Comparison of ENCODE assay signal across 1 cellular context in genomic region chr3:124512881-124513609, GRCh38.
TF ChIP-seq lines count a peak whose summit lies in the region.

No MANE protein-coding gene starts in this region.

TF ChIP-seq in HepG2, 621 proteins besides CTCF, POLR2A, EP300 and RAD21 (continued from another document):
- TF ChIP-seq AFF4 (CRISPR knock-in tag; IDR thresholded peaks at IDR 0.05) (no peak), PBX2 (CRISPR knock-in tag; IDR thresholded peaks at IDR 0.05) (no peak), HOXA5 (CRISPR knock-in tag; IDR thresholded peaks at IDR 0.05) (peak; percentile 30; the same call in 1 of the 2 replicates), GATAD1 (CRISPR knock-in tag; IDR thresholded peaks at IDR 0.05) (no peak), CSRNP1 (CRISPR knock-in tag; IDR thresholded peaks at IDR 0.05) (no peak), MAFG (CRISPR knock-in tag; IDR thresholded peaks at IDR 0.05) (peak; percentile 83), SNAPC5 (CRISPR knock-in tag; IDR thresholded peaks at IDR 0.05; ENCODE audit: borderline replicate concordance) (no peak), AGO1 (IDR thresholded peaks at IDR 0.05; ENCODE audit: low read depth, low read length, poor library complexity, severe bottlenecking) (no peak), RERE (CRISPR knock-in tag; IDR thresholded peaks at IDR 0.05; ENCODE audit: low read depth) (no peak), RBFOX2 (IDR thresholded peaks at IDR 0.05; ENCODE audit: low read depth, low read length) (no peak), ZNF441 (CRISPR knock-in tag; IDR thresholded peaks at IDR 0.05; ENCODE audit: borderline replicate concordance) (no peak), ZFP91 (CRISPR knock-in tag; IDR thresholded peaks at IDR 0.05; ENCODE audit: borderline replicate concordance) (no peak), SCMH1 (CRISPR knock-in tag; IDR thresholded peaks at IDR 0.05; ENCODE audit: borderline replicate concordance) (no peak), MAF1 (CRISPR knock-in tag; IDR thresholded peaks at IDR 0.05; ENCODE audit: borderline replicate concordance) (no peak), PRDM10 (CRISPR knock-in tag; IDR thresholded peaks at IDR 0.05; ENCODE audit: low read depth) (no peak), HMG20A (CRISPR knock-in tag; IDR thresholded peaks at IDR 0.05; ENCODE audit: borderline replicate concordance) (peak; percentile 39; the same call in 1 of the 2 replicates), MNT (IDR thresholded peaks at IDR 0.05) (no peak), PHF20 (CRISPR knock-in tag; IDR thresholded peaks at IDR 0.05) (no peak), HDAC6 (IDR thresholded peaks at IDR 0.05; ENCODE audit: low read depth, low read length) (no peak)
